Comparison of ENCODE assay signal across 13 cellular contexts in the genomic region with DNA sequence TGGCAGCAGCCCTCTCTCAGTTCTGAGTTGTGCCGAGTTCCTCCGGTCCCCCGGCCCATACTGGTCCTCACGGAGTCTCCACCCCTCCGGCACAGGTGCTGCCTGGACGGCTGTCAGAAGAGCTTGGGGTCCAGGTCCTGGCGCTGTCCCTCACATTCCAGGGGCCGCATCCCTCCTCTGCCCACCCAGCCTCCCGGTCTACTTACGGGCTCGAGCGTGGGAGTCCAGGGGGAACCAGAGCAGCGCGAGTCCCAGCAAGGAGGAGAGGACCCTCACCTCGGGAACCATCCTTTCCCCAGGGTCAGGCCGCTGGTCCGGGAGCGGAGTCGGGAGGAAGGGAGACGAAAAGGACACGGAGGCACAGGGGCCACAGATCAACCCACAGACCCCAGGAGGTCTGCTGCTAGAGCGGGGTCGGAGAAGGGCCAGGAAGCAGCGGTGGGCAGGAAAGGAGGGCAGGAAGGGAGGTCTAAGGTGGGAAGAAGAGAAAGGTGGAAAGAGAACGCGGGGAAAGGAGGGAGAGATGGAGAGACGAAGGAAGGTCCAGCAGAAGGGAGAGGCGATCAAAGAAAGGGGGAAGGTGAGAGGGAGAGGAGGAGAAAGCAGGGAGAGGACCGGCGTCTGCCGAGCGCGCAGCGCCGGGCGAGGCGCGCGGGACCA. TPM values are rescaled to one million over a fixed set of nuclear protein-coding genes. Genes with fewer than 3 reads are reported as not detected.
DNase-seq lines count a peak whose midpoint lies in the region; ATAC-seq and TF ChIP-seq lines count a peak whose summit lies in the region.
"Had no signal": no experiment of that assay in that cellular context is flagged by ENCODE, and none has a peak within 500 bp of the region (broad histone marks: within the 10 kb centered on the region; RNA-seq: fewer than 3 reads in every experiment).

No MANE protein-coding gene starts in this region.

- peak; percentile 43 for DNase-seq in activated effector memory CD4-positive, alpha-beta T cell treated with anti-CD3 and anti-CD28 coated beads, Interleukin-2, amount 50 U/mL, for 16 hours
- no peak for DNase-seq in activated effector memory CD4-positive, alpha-beta T cell treated with Interleukin-2 at 50 U/mL for 16 hours
- DNase-seq in coronary artery (ENCODE audit: low spot score) (no peak), transverse colon (no peak), HT-29 (ENCODE audit: low spot score) (no peak), medulla oblongata (ENCODE audit: extremely low spot score) (no peak)
- DNase-seq: erythroblast, NCI-H2029 treated with DMSO at 0.1 percent for 48 hours had no signal

- H3K27ac ChIP-seq in coronary artery (no peak overlapping the region), muscle layer of duodenum (ENCODE audit: low read length) (no peak overlapping the region), transverse colon (peak overlapping the region in 3 of 4 donors; percentile 3 to 30 (median 26))

- ATAC-seq in GM18867 (IDR thresholded peaks at IDR 0.05; ENCODE audit: unreplicated experiment): no peak

- peaks cover 5% of the 10 kb centered on the region for H3K27me3 ChIP-seq in muscle layer of duodenum (ENCODE audit: low read depth, low read length)
- peaks cover 63% of the 10 kb centered on the region for H3K27me3 ChIP-seq in transverse colon

- no peak for TF ChIP-seq EP300 in transverse colon (IDR thresholded peaks at IDR 0.05; ENCODE audit: low read depth)

- in situ Hi-C loops in transverse colon (cut with MboI; ENCODE audit: low pct_ligation_motif_present in 1 of 4, low pct_unique_long_range_greater_than_20kb in 1 of 4, low sequenced_read_pairs in 3 of 4): loop anchor here in 3 of 4 donors (25.0 kb wide), 2 partner anchors 118 to 268 kb away; a partner anchor contains a TSS

- H3K9me3 ChIP-seq in muscle layer of duodenum (ENCODE audit: control insufficient read depth in 1 of 2, low read length in 2 of 2) (no peaks in the 10 kb centered on the region), transverse colon (no peaks in the 10 kb centered on the region)

- 10 to 19% methylated on average over 7 to 39 of the region's 39 CpGs for WGBS in transverse colon (ENCODE audit: low coverage in 1 of 2), 2 donors

- H3K36me3 ChIP-seq in muscle layer of duodenum (ENCODE audit: control insufficient read depth in 1 of 2, insufficient read depth in 2 of 2, low read length in 2 of 2): no peaks in the 10 kb centered on the region
- H3K36me3 ChIP-seq in transverse colon: no peaks in the 10 kb centered on the region

- peaks cover 8 to 11% of the 10 kb centered on the region in 2 donors for H3K4me1 ChIP-seq in muscle layer of duodenum (ENCODE audit: control insufficient read depth in 1 of 2, insufficient read depth in 2 of 2, low read length in 2 of 2)
- H3K4me1 ChIP-seq in transverse colon: peaks cover 3 to 15% (median 12%) of the 10 kb centered on the region in 4 donors

- intact Hi-C loops in transverse colon (cut with DNase I; ENCODE audit: low total_unique reads): no loop called here

- H3K4me3 ChIP-seq in coronary artery: peak overlapping the region; percentile 67
- peak overlapping the region; percentile 37 to 49 for H3K4me3 ChIP-seq in muscle layer of duodenum (ENCODE audit: low read depth in 1 of 2, low read length in 2 of 2)
- peak overlapping the region in 2 of 4 donors; percentile 26 to 27 for H3K4me3 ChIP-seq in transverse colon

- no peak for TF ChIP-seq POLR2A in transverse colon (IDR thresholded peaks at IDR 0.05)

- TF ChIP-seq CTCF in coronary artery (IDR thresholded peaks at IDR 0.05) (no peak), transverse colon (IDR thresholded peaks at IDR 0.05) (no peak)

RNA-seq across cellular contexts. Expression of a gene that starts 0.5 kb away (rescaled TPM):
- 10 to 100 TPM in 1 of 4 donors, 1 to 10 TPM in 3; 2.2 to 20.9 (median 4.0) TPM for total RNA-seq in transverse colon
- total RNA-seq in HT-29 (2014; rRNA removed; shearing (Covaris generic)): not detected in 2 replicates
- total RNA-seq: G401; renal cortical epithelial cell; T-helper 2 cell treated with Interferon-gamma antibody and Interleukin-4, amounts not matched to agents 100 ng/mL and 5 ng/mL, for 36 hours had no signal

RNA-seq across cellular contexts. Expression of a gene that starts 17.9 kb away (rescaled TPM):
- 10 to 100 TPM; 15.1 to 22.4 (median 16.6) TPM for total RNA-seq in transverse colon
- total RNA-seq in HT-29 (2014; rRNA removed; shearing (Covaris generic)): 8.1 and 8.2 TPM in 2 replicates

Comparison
In these comparisons a context has a peak if more than half of its experiments do, and no peak if none do; other contexts are left out.
1. H3K27ac ChIP-seq: peak in transverse colon (3 of 4); none in coronary artery (0 of 2) and muscle layer of duodenum (single experiment).